In the genomic region with DNA sequence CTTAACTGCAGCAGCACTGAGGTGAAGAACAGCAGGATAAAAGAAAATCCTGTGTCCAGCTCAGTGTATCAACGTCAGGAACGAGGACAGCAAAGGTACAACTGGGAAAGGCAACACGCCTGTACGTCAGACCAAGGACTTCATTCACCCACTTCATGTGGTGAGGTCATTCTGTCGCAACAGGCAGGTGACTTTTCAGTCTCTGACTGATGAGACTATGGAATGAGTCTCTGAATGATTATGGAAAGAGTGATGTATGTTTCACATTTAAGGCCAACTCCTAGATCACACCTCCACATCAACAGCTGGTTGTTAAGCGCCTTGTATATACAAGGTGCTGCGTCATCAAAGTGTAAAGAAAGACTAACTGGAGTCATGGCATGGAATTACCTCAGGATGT, we compare ENCODE assay signal across 16 cellular contexts.
DNase-seq lines count a peak whose midpoint lies in the region; ATAC-seq, FAIRE-seq and TF ChIP-seq lines count a peak whose summit lies in the region.
"Had no signal": no experiment of that assay in that cellular context is flagged by ENCODE, and none has a peak within 500 bp of the region (broad histone marks: within the 10 kb centered on the region; RNA-seq: fewer than 3 reads in every experiment).

No MANE protein-coding gene starts in this region.

- TF ChIP-seq RAD21 in Ishikawa (IDR thresholded peaks at IDR 0.05; ENCODE audit: low read depth), result no peak

- no peak for ATAC-seq in HG03378 (IDR thresholded peaks at IDR 0.05; ENCODE audit: unreplicated experiment)
- no peak for ATAC-seq in HG02852 (IDR thresholded peaks at IDR 0.05; ENCODE audit: unreplicated experiment)
- ATAC-seq: GM23338 had no signal

- no peak overlapping the region for H3K4me2 ChIP-seq in keratinocyte (ENCODE audit: control insufficient read depth, extremely low read depth, insufficient read depth, low read depth, low read length)
- H3K4me2 ChIP-seq: BLaER1 treated with 17β-estradiol and CSF1 and Interleukin-3, amounts not matched to agents 10 nM and 100 nM; GM23338 had no signal

- dilution Hi-C loops in keratinocyte (cut with MboI; ENCODE audit: extremely low pct_ligation_motif_present, low sequenced_read_pairs), result no loop called here

- DNase-seq in NCI-H510A treated with DMSO at 0.1 percent for 48 hours (lab: John Stamatoyannopoulos, UW) (peak; percentile 10), NCI-H510A (lab: John Stamatoyannopoulos, UW) (no peak), bronchial epithelial cell (ENCODE audit: low read depth) (peak; percentile 62), keratinocyte (ENCODE audit: low read depth, low spot score) (no peak), HK-2 (ENCODE audit: unreplicated experiment) (no peak)
- DNase-seq: ACHN; CD4-positive, CD25-positive, alpha-beta regulatory T cell; DND-41; GDM1 had no signal

- no peaks in the 10 kb centered on the region for H3K9me3 ChIP-seq in keratinocyte (ENCODE audit: control insufficient read depth, low read depth, low read length)
- H3K9me3 ChIP-seq: BLaER1 treated with 17β-estradiol and CSF1 and Interleukin-3, amounts not matched to agents 10 nM and 100 nM; HAP-1 had no signal

- H3K36me3 ChIP-seq in bronchial epithelial cell (ENCODE audit: control insufficient read depth, insufficient read depth, low read length) (no peaks in the 10 kb centered on the region), keratinocyte (ENCODE audit: control insufficient read depth in 2 of 2, extremely low read depth in 1 of 2, insufficient read depth in 2 of 2, low read length in 2 of 2) (no peaks in the 10 kb centered on the region)
- H3K36me3 ChIP-seq: BLaER1 treated with 17β-estradiol and CSF1 and Interleukin-3, amounts not matched to agents 10 nM and 100 nM; HAP-1 had no signal

- H2AFZ ChIP-seq in keratinocyte (ENCODE audit: control insufficient read depth, low read length), result no peak overlapping the region
- H2AFZ ChIP-seq: GM23338 had no signal

- H3K27ac ChIP-seq in keratinocyte (ENCODE audit: control insufficient read depth, insufficient read depth, low read length), result no peak overlapping the region
- H3K27ac ChIP-seq: BLaER1 treated with 17β-estradiol and CSF1 and Interleukin-3, amounts not matched to agents 10 nM and 100 nM had no signal

- no peaks in the 10 kb centered on the region for H3K9me1 ChIP-seq in keratinocyte (ENCODE audit: control insufficient read depth, extremely low read depth, insufficient read depth, low read length)

- H3K4me3 ChIP-seq in bronchial epithelial cell (ENCODE audit: low read depth, low read length) (no peak overlapping the region), keratinocyte (ENCODE audit: control insufficient read depth in 2 of 3, extremely low read depth in 1 of 3, insufficient read depth in 2 of 3, low read depth in 1 of 3, low read length in 3 of 3) (no peak overlapping the region)
- H3K4me3 ChIP-seq: BLaER1 treated with 17β-estradiol and CSF1 and Interleukin-3, amounts not matched to agents 10 nM and 100 nM; GM23338; HAP-1 had no signal

- TF ChIP-seq CTCF in bronchial epithelial cell (IDR thresholded peaks at IDR 0.05; ENCODE audit: insufficient read depth, low read length, severe bottlenecking), result no peak
- TF ChIP-seq CTCF in keratinocyte (optimal IDR thresholded peaks at IDR 0.05 in 1 of 3, IDR thresholded peaks at IDR 0.05 in 1 of 3, conservative IDR thresholded peaks at IDR 0.05 in 1 of 3; ENCODE audit: extremely low read depth in 1 of 3, insufficient read depth in 2 of 3, low read length in 3 of 3), result no peak

- H3K79me2 ChIP-seq in keratinocyte (ENCODE audit: control insufficient read depth, insufficient read depth, low read length), result no peaks in the 10 kb centered on the region

- TF ChIP-seq EP300 in Ishikawa (IDR thresholded peaks at IDR 0.05; ENCODE audit: borderline replicate concordance), result no peak

- H4K20me1 ChIP-seq in keratinocyte (ENCODE audit: control insufficient read depth, extremely low read depth, insufficient read depth, low read length), result no peaks in the 10 kb centered on the region
- H4K20me1 ChIP-seq: BLaER1 treated with 17β-estradiol and CSF1 and Interleukin-3, amounts not matched to agents 10 nM and 100 nM had no signal

- no peak overlapping the region for H3K9ac ChIP-seq in keratinocyte (ENCODE audit: control insufficient read depth, extremely low read depth, insufficient read depth, low read length)
- H3K9ac ChIP-seq: BLaER1 treated with 17β-estradiol and CSF1 and Interleukin-3, amounts not matched to agents 10 nM and 100 nM had no signal

- FAIRE-seq in bronchial epithelial cell (lab: Jason Lieb, UNC) (peak; percentile 60), keratinocyte (lab: Jason Lieb, UNC) (peak; percentile 48)
- FAIRE-seq: GM12892 had no signal

- H3K27me3 ChIP-seq in bronchial epithelial cell (ENCODE audit: control insufficient read depth, insufficient read depth, low read length) (peaks cover 4% of the 10 kb centered on the region), keratinocyte (ENCODE audit: control insufficient read depth, extremely low read depth, insufficient read depth, low read length) (no peaks in the 10 kb centered on the region)
- H3K27me3 ChIP-seq: BLaER1 treated with 17β-estradiol and CSF1 and Interleukin-3, amounts not matched to agents 10 nM and 100 nM had no signal

- H3K4me1 ChIP-seq in keratinocyte (ENCODE audit: control insufficient read depth, extremely low read depth, insufficient read depth, low read length), result peaks cover 12% of the 10 kb centered on the region
- H3K4me1 ChIP-seq: BLaER1 treated with 17β-estradiol and CSF1 and Interleukin-3, amounts not matched to agents 10 nM and 100 nM; HAP-1 had no signal

TF ChIP-seq in Ishikawa, 13 proteins besides CTCF, POLR2A, EP300 and RAD21:
- TF ChIP-seq ZBTB7A (IDR thresholded peaks at IDR 0.05; ENCODE audit: low read depth), result no peak
- TF ChIP-seq, protein P1, sequence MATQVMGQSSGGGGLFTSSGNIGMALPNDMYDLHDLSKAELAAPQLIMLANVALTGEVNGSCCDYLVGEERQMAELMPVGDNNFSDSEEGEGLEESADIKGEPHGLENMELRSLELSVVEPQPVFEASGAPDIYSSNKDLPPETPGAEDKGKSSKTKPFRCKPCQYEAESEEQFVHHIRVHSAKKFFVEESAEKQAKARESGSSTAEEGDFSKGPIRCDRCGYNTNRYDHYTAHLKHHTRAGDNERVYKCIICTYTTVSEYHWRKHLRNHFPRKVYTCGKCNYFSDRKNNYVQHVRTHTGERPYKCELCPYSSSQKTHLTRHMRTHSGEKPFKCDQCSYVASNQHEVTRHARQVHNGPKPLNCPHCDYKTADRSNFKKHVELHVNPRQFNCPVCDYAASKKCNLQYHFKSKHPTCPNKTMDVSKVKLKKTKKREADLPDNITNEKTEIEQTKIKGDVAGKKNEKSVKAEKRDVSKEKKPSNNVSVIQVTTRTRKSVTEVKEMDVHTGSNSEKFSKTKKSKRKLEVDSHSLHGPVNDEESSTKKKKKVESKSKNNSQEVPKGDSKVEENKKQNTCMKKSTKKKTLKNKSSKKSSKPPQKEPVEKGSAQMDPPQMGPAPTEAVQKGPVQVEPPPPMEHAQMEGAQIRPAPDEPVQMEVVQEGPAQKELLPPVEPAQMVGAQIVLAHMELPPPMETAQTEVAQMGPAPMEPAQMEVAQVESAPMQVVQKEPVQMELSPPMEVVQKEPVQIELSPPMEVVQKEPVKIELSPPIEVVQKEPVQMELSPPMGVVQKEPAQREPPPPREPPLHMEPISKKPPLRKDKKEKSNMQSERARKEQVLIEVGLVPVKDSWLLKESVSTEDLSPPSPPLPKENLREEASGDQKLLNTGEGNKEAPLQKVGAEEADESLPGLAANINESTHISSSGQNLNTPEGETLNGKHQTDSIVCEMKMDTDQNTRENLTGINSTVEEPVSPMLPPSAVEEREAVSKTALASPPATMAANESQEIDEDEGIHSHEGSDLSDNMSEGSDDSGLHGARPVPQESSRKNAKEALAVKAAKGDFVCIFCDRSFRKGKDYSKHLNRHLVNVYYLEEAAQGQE (IDR thresholded peaks at IDR 0.05; ENCODE audit: low read depth), result no peak
- TF ChIP-seq CEBPB (IDR thresholded peaks at IDR 0.05), result 0 out of 2 replicates have a peak, but pooled peaks have one; percentile 21
- no peak for TF ChIP-seq TAF1 (IDR thresholded peaks at IDR 0.05; ENCODE audit: low read depth)
- no peak for TF ChIP-seq TCF12 (IDR thresholded peaks at IDR 0.05; ENCODE audit: low read depth)
- no peak for TF ChIP-seq NFIC (IDR thresholded peaks at IDR 0.05)
- no peak for TF ChIP-seq FOXM1 (IDR thresholded peaks at IDR 0.05; ENCODE audit: borderline replicate concordance, low read depth)
- TF ChIP-seq, protein P2, sequence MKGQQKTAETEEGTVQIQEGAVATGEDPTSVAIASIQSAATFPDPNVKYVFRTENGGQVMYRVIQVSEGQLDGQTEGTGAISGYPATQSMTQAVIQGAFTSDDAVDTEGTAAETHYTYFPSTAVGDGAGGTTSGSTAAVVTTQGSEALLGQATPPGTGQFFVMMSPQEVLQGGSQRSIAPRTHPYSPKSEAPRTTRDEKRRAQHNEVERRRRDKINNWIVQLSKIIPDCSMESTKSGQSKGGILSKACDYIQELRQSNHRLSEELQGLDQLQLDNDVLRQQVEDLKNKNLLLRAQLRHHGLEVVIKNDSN (IDR thresholded peaks at IDR 0.05), result no peak

Comparison
In these comparisons a context has a peak if more than half of its experiments do, and no peak if none do; other contexts are left out.
1. DNase-seq: peak in NCI-H510A treated with DMSO at 0.1 percent for 48 hours (single experiment) and bronchial epithelial cell (single experiment); none in NCI-H510A (single experiment), keratinocyte (single experiment) and HK-2 (single experiment).